ENCODE assay signal across 28 cellular contexts in genomic region chr2:232341061-232341738, GRCh38. TPM values are rescaled to one million over a fixed set of nuclear protein-coding genes. Genes with fewer than 3 reads are reported as not detected.
DNase-seq lines count a peak whose midpoint lies in the region; ATAC-seq and TF ChIP-seq lines count a peak whose summit lies in the region.
"Had no signal": no experiment of that assay in that cellular context is flagged by ENCODE, and none has a peak within 500 bp of the region (broad histone marks: within the 10 kb centered on the region; RNA-seq: fewer than 3 reads in every experiment).

No MANE protein-coding gene starts in this region.

- BruUV-seq in PC-3 (replicated peaks; lab: Mats Ljungman, UMichigan) = no TSS peak

- H3K4me1 ChIP-seq in PC-3 (ENCODE audit: insufficient read depth, low read length) = no peaks in the 10 kb centered on the region
- H3K4me1 ChIP-seq: uterus had no signal

- POLR2A ChIA-PET in PC-3 (lab: Charles Lee; ENCODE audit: unreplicated experiment) = no interaction called here

- no peak overlapping the region for H3K4me3 ChIP-seq in PC-3 (ENCODE audit: low read length)
- H3K4me3 ChIP-seq: thoracic aorta, uterus had no signal

- no peaks in the 10 kb centered on the region for H3K9me3 ChIP-seq in PC-3 (ENCODE audit: low read length)
- H3K9me3 ChIP-seq: uterus had no signal

- no peaks in the 10 kb centered on the region for H3K9me2 ChIP-seq in PC-3 (replicated peaks; ENCODE audit: low read length)

- no peaks in the 10 kb centered on the region for H4K20me1 ChIP-seq in PC-3 (ENCODE audit: low read length)

- H3K9ac ChIP-seq in PC-3 (ENCODE audit: low read length) = no peak overlapping the region

- H3K36me3 ChIP-seq in PC-3 (ENCODE audit: low read depth, low read length) = no peaks in the 10 kb centered on the region
- H3K36me3 ChIP-seq: brain microvascular endothelial cell, thoracic aorta, uterus had no signal

- H3K9me3 Mint-ChIP-seq in activated naive CD4-positive, alpha-beta T cell treated with anti-CD3 and anti-CD28 coated beads, Interleukin-2, amount 10 ng/mL, durations not matched to agents 7 days and 5 days = no peaks in the 10 kb centered on the region
- no peaks in the 10 kb centered on the region for H3K9me3 Mint-ChIP-seq in activated naive CD4-positive, alpha-beta T cell treated with anti-CD3 and anti-CD28 coated beads for 36 hours
- H3K9me3 Mint-ChIP-seq in effector memory CD8-positive, alpha-beta T cell = no peaks in the 10 kb centered on the region
- H3K9me3 Mint-ChIP-seq: activated B cell treated with CpG ODN at 0.5 μM for 24 hours; activated CD4-positive, alpha-beta memory T cell treated with anti-CD3 and anti-CD28 coated beads, Interleukin-2, amount 10 ng/mL, durations not matched to agents 7 days and 5 days; stimulated activated naive CD8-positive, alpha-beta T cell treated with anti-CD3 and anti-CD28 coated beads, Interleukin-15, Interleukin-2, amounts not matched to agents 100 ng/mL and 50 ng/mL, for 24 hours had no signal

- peak; percentile 6 for DNase-seq in activated naive CD4-positive, alpha-beta T cell treated with anti-CD3 and anti-CD28 coated beads, Interleukin-2, amount 10 ng/mL, durations not matched to agents 7 days and 5 days
- no peak for DNase-seq in activated naive CD4-positive, alpha-beta T cell treated with anti-CD3 and anti-CD28 coated beads for 36 hours
- peak; percentile 12 for DNase-seq in EH (ENCODE audit: low read depth)
- peak; percentile 5 for DNase-seq in PC-3
- DNase-seq in left colon = peak; percentile 4 to 9
- no peak for DNase-seq in effector memory CD8-positive, alpha-beta T cell
- DNase-seq: activated B cell treated with CpG ODN at 0.5 μM for 24 hours; activated CD4-positive, alpha-beta memory T cell treated with anti-CD3 and anti-CD28 coated beads, Interleukin-2, amount 10 ng/mL, durations not matched to agents 7 days and 5 days; activated gamma-delta T cell; amniotic stem cell; brain microvascular endothelial cell; effector CD4-positive, alpha-beta T cell; kidney glomerular epithelial cell; mesenchymal stem cell; NCI-H1048; NCI-H1694 treated with DMSO at 0.1 percent for 48 hours; NCI-H2171; NCI-H526; uterus had no signal

- no peaks in the 10 kb centered on the region for H3K27me3 ChIP-seq in PC-3 (ENCODE audit: low read length)
- H3K27me3 ChIP-seq: brain microvascular endothelial cell, uterus had no signal

- intact Hi-C loops in activated naive CD4-positive, alpha-beta T cell treated with anti-CD3 and anti-CD28 coated beads for 36 hours (cut with micrococcal nuclease) = loop anchor here (10.0 kb wide), 1 partner anchor 184 kb away; the partner anchor contains the start of genes CHRND and PRSS56
- intact Hi-C loops in PC-3 (cut with micrococcal nuclease) = no loop called here
- intact Hi-C loops in left colon (cut with DNase I, micrococcal nuclease) = no loop called here

- TF ChIP-seq CTCF in PC-3 (conservative IDR thresholded peaks at IDR 0.05; ENCODE audit: low read depth, low read length) = no peak

- no peak overlapping the region for H3K4me2 ChIP-seq in PC-3 (ENCODE audit: low read length)

- H3F3A ChIP-seq in PC-3 (ENCODE audit: low read length, unreplicated experiment) = no peaks in the 10 kb centered on the region

- no peaks in the 10 kb centered on the region for H3K4me1 Mint-ChIP-seq in activated naive CD4-positive, alpha-beta T cell treated with anti-CD3 and anti-CD28 coated beads, Interleukin-2, amount 10 ng/mL, durations not matched to agents 7 days and 5 days
- no peaks in the 10 kb centered on the region for H3K4me1 Mint-ChIP-seq in activated naive CD4-positive, alpha-beta T cell treated with anti-CD3 and anti-CD28 coated beads for 36 hours (ENCODE audit: low read depth)
- peaks cover 0 to 9% of the 10 kb centered on the region in 2 donors for H3K4me1 Mint-ChIP-seq in effector memory CD8-positive, alpha-beta T cell (ENCODE audit: low read depth in 2 of 2)
- H3K4me1 Mint-ChIP-seq: activated B cell treated with CpG ODN at 0.5 μM for 24 hours; activated CD4-positive, alpha-beta memory T cell treated with anti-CD3 and anti-CD28 coated beads, Interleukin-2, amount 10 ng/mL, durations not matched to agents 7 days and 5 days had no signal

- peaks cover 10% of the 10 kb centered on the region for H3K27me3 Mint-ChIP-seq in activated naive CD4-positive, alpha-beta T cell treated with anti-CD3 and anti-CD28 coated beads, Interleukin-2, amount 10 ng/mL, durations not matched to agents 7 days and 5 days
- no peaks in the 10 kb centered on the region for H3K27me3 Mint-ChIP-seq in activated naive CD4-positive, alpha-beta T cell treated with anti-CD3 and anti-CD28 coated beads for 36 hours (ENCODE audit: low read depth)
- H3K27me3 Mint-ChIP-seq in effector memory CD8-positive, alpha-beta T cell = no peaks in the 10 kb centered on the region
- H3K27me3 Mint-ChIP-seq: activated B cell treated with CpG ODN at 0.5 μM for 24 hours; progenitor cell of endocrine pancreas; stimulated activated naive CD8-positive, alpha-beta T cell treated with anti-CD3 and anti-CD28 coated beads, Interleukin-15, Interleukin-2, amounts not matched to agents 100 ng/mL and 50 ng/mL, for 24 hours had no signal

- no peaks in the 10 kb centered on the region for H3K79me2 ChIP-seq in PC-3 (ENCODE audit: low read length)

- H3K36me3 Mint-ChIP-seq in activated naive CD4-positive, alpha-beta T cell treated with anti-CD3 and anti-CD28 coated beads, Interleukin-2, amount 10 ng/mL, durations not matched to agents 7 days and 5 days = no peaks in the 10 kb centered on the region
- H3K36me3 Mint-ChIP-seq in activated naive CD4-positive, alpha-beta T cell treated with anti-CD3 and anti-CD28 coated beads for 36 hours (ENCODE audit: low read depth) = no peaks in the 10 kb centered on the region
- peaks cover 8% of the 10 kb centered on the region for H3K36me3 Mint-ChIP-seq in effector memory CD8-positive, alpha-beta T cell (ENCODE audit: insufficient read depth)

- H3K27ac Mint-ChIP-seq in activated naive CD4-positive, alpha-beta T cell treated with anti-CD3 and anti-CD28 coated beads, Interleukin-2, amount 10 ng/mL, durations not matched to agents 7 days and 5 days = no peak overlapping the region
- H3K27ac Mint-ChIP-seq in activated naive CD4-positive, alpha-beta T cell treated with anti-CD3 and anti-CD28 coated beads for 36 hours = no peak overlapping the region
- H3K27ac Mint-ChIP-seq in effector memory CD8-positive, alpha-beta T cell = no peak overlapping the region
- H3K27ac Mint-ChIP-seq: activated B cell treated with CpG ODN at 0.5 μM for 24 hours; activated CD4-positive, alpha-beta memory T cell treated with anti-CD3 and anti-CD28 coated beads, Interleukin-2, amount 10 ng/mL, durations not matched to agents 7 days and 5 days; progenitor cell of endocrine pancreas; stimulated activated naive CD8-positive, alpha-beta T cell treated with anti-CD3 and anti-CD28 coated beads, Interleukin-15, Interleukin-2, amounts not matched to agents 100 ng/mL and 50 ng/mL, for 24 hours had no signal

- no peak overlapping the region for H3K27ac ChIP-seq in PC-3 (ENCODE audit: low read length)
- H3K27ac ChIP-seq: brain microvascular endothelial cell, thoracic aorta, uterus had no signal

- H3K4me3 Mint-ChIP-seq in activated naive CD4-positive, alpha-beta T cell treated with anti-CD3 and anti-CD28 coated beads, Interleukin-2, amount 10 ng/mL, durations not matched to agents 7 days and 5 days = no peak overlapping the region
- no peak overlapping the region for H3K4me3 Mint-ChIP-seq in activated naive CD4-positive, alpha-beta T cell treated with anti-CD3 and anti-CD28 coated beads for 36 hours
- no peak overlapping the region for H3K4me3 Mint-ChIP-seq in effector memory CD8-positive, alpha-beta T cell
- H3K4me3 Mint-ChIP-seq: activated B cell treated with CpG ODN at 0.5 μM for 24 hours; activated CD4-positive, alpha-beta memory T cell treated with anti-CD3 and anti-CD28 coated beads, Interleukin-2, amount 10 ng/mL, durations not matched to agents 7 days and 5 days; stimulated activated naive CD8-positive, alpha-beta T cell treated with anti-CD3 and anti-CD28 coated beads, Interleukin-15, Interleukin-2, amounts not matched to agents 100 ng/mL and 50 ng/mL, for 24 hours had no signal

- CTCF ChIA-PET in activated naive CD4-positive, alpha-beta T cell treated with anti-CD3 and anti-CD28 coated beads, Interleukin-2, amount 10 ng/mL, durations not matched to agents 7 days and 5 days (lab: Charles Lee) = interaction anchor here (1.2 to 1.7 kb wide), 2 partner anchors 96 to 99 kb away, joined by 4 to 6 read pairs; no protein-coding TSS in a partner anchor
- CTCF ChIA-PET in activated naive CD4-positive, alpha-beta T cell treated with anti-CD3 and anti-CD28 coated beads for 36 hours (lab: Charles Lee) = interaction anchor here (0.8 to 1.6 kb wide), 3 partner anchors 26 to 434 kb away, joined by 3 to 5 read pairs (median 4); no protein-coding TSS in a partner anchor
- CTCF ChIA-PET in PC-3 (lab: Charles Lee) = no interaction called here

- no peak overlapping the region for H2AFZ ChIP-seq in PC-3 (ENCODE audit: low read length)

- peak; percentile 30 for ATAC-seq in PC-3
- peak; percentile 10 for ATAC-seq in left colon
- no peak for ATAC-seq in effector memory CD8-positive, alpha-beta T cell (replicated peaks)
- no peak for ATAC-seq in GM18861 (IDR thresholded peaks at IDR 0.05; ENCODE audit: unreplicated experiment)
- no peak for ATAC-seq in HG03135 (IDR thresholded peaks at IDR 0.05; ENCODE audit: unreplicated experiment)
- ATAC-seq: Panc1 had no signal

RNA-seq across cellular contexts. Expression of gene ALPP, which starts 37.4 kb away (rescaled TPM):
- total RNA-seq in activated naive CD4-positive, alpha-beta T cell treated with anti-CD3 and anti-CD28 coated beads for 36 hours = not detected
- total RNA-seq in PC-3 (2014; rRNA removed) = 8.6 and 14.4 TPM in 2 replicates
- under 1 TPM in 1 of 2 donors, not detected in 1; 0.15 TPM for total RNA-seq in left colon
- total RNA-seq: activated CD4-positive, alpha-beta memory T cell treated with anti-CD3 and anti-CD28 coated beads, Interleukin-2, amount 10 ng/mL, durations not matched to agents 7 days and 5 days; epithelial cell of proximal tubule; LHCN-M2; myocyte; progenitor cell of endocrine pancreas; thoracic aorta had no signal

Comparison
In these comparisons a context has a peak if more than half of its experiments do, and no peak if none do; other contexts are left out.
1. DNase-seq: peak in activated naive CD4-positive, alpha-beta T cell treated with anti-CD3 and anti-CD28 coated beads, Interleukin-2, amount 10 ng/mL, durations not matched to agents 7 days and 5 days (single experiment), EH (single experiment), PC-3 (single experiment) and left colon (2 of 2); none in activated naive CD4-positive, alpha-beta T cell treated with anti-CD3 and anti-CD28 coated beads for 36 hours (single experiment) and effector memory CD8-positive, alpha-beta T cell (0 of 3).
2. ATAC-seq: peak in PC-3 (single experiment) and left colon (single experiment); none in effector memory CD8-positive, alpha-beta T cell (single experiment), GM18861 (single experiment) and HG03135 (single experiment).